16 cellular contexts compared by ENCODE assay signal in genomic region chr12:110379201-110379600, GRCh38. TPM values are rescaled to one million over a fixed set of nuclear protein-coding genes. Genes with fewer than 3 reads are reported as not detected.
A peak's percentile ranks its signal among the peaks of the same experiment; 100 is the strongest.
DNase-seq lines count a peak whose midpoint lies in the region; ATAC-seq and TF ChIP-seq lines count a peak whose summit lies in the region.
"Had no signal": no experiment of that assay in that cellular context is flagged by ENCODE, and none has a peak within 500 bp of the region (broad histone marks: within the 10 kb centered on the region; RNA-seq: fewer than 3 reads in every experiment).

No MANE protein-coding gene starts in this region.

- H3K79me1 ChIP-seq in neuronal stem cell (ENCODE audit: low read depth, low read length) = no peaks in the 10 kb centered on the region

- no peak overlapping the region for H4K8ac ChIP-seq in neuronal stem cell (ENCODE audit: low read depth, low read length)

- H3K9me3 ChIP-seq in lower lobe of right lung = no peaks in the 10 kb centered on the region
- no peaks in the 10 kb centered on the region for H3K9me3 ChIP-seq in tibial artery
- peaks cover 0 to 2% of the 10 kb centered on the region in 2 donors for H3K9me3 ChIP-seq in neuronal stem cell (replicated peaks in 1 of 2; ENCODE audit: control insufficient read depth in 2 of 2, insufficient read depth in 1 of 2, low read depth in 1 of 2, low read length in 2 of 2)
- H3K9me3 ChIP-seq: ovary had no signal

- peak; percentile 52 to 57 for ATAC-seq in lower lobe of right lung
- no peak for ATAC-seq in GM19324 (IDR thresholded peaks at IDR 0.05; ENCODE audit: low FRiP score, unreplicated experiment)
- ATAC-seq: activated CD8-positive, alpha-beta T cell treated with anti-CD3 and anti-CD28 coated beads for 36 hours; K562; stimulated activated naive CD8-positive, alpha-beta T cell treated with anti-CD3 and anti-CD28 coated beads, Interleukin-15, amount 100 ng/mL, for 72 hours had no signal

- H3K36me3 ChIP-seq in lower lobe of right lung (peaks cover 97% of the 10 kb centered on the region), tibial artery (peaks cover 16 to 85% (median 61%) of the 10 kb centered on the region in 3 donors), neuronal stem cell (replicated peaks in 1 of 2; ENCODE audit: control insufficient read depth in 2 of 2, insufficient read depth in 2 of 2, low read length in 2 of 2) (peaks cover 44 to 92% of the 10 kb centered on the region in 2 donors)
- H3K36me3 ChIP-seq: ovary had no signal

- WGBS in neuronal stem cell (ENCODE audit: extremely low coverage in 2 of 2, insufficient read length in 2 of 2, insufficient replicate concordance in 1 of 2), 2 donors = no CpG with 5 or more reads among the region's 3 CpGs

- H2BK15ac ChIP-seq in neuronal stem cell (ENCODE audit: low read length) = no peak overlapping the region

- no peaks in the 10 kb centered on the region for H3K27me3 ChIP-seq in lower lobe of right lung (ENCODE audit: low read depth)
- H3K27me3 ChIP-seq in tibial artery = no peaks in the 10 kb centered on the region
- peaks cover 0 to 2% (median 0%) of the 10 kb centered on the region in 3 experiments for H3K27me3 ChIP-seq in neuronal stem cell (ENCODE audit: control insufficient read depth in 3 of 3, insufficient read depth in 3 of 3, low read depth in 1 of 3, low read length in 3 of 3)
- H3K27me3 ChIP-seq: ovary had no signal

- no peak overlapping the region for H3K14ac ChIP-seq in neuronal stem cell (ENCODE audit: low read length)

- TF ChIP-seq CTCF in lower lobe of right lung (IDR thresholded peaks at IDR 0.05) (no peak), tibial artery (IDR thresholded peaks at IDR 0.05) (no peak)

- H2BK5ac ChIP-seq in neuronal stem cell (ENCODE audit: low read length) = no peak overlapping the region

- DNase-seq in SIG-M5 treated with dmso at 0.1 percent for 504 hours (lab: John Stamatoyannopoulos, UW; ENCODE audit: unreplicated experiment) (peak; percentile 34), SIG-M5 (lab: John Stamatoyannopoulos, UW) (no peak), lower lobe of right lung (no peak), tibial artery (no peak), NCI-H2107 treated with DMSO at 0.1 percent for 48 hours (lab: John Stamatoyannopoulos, UW; ENCODE audit: unreplicated experiment) (no peak), neuronal stem cell (ENCODE audit: low spot score) (no peak)
- DNase-seq: activated CD8-positive, alpha-beta T cell treated with anti-CD3 and anti-CD28 coated beads for 36 hours; effector CD4-positive, alpha-beta T cell; HFFc6; NCI-H1417; ovary; stimulated activated CD4-positive, alpha-beta T cell treated with anti-CD3 and anti-CD28 coated beads, Interleukin-12 subunit alpha, Interleukin-12 subunit beta, amount 100 ng/mL, for 4 hours; stimulated activated naive CD8-positive, alpha-beta T cell treated with anti-CD3 and anti-CD28 coated beads, Interleukin-15, amount 100 ng/mL, for 72 hours had no signal

- no peak overlapping the region for H2BK12ac ChIP-seq in neuronal stem cell (ENCODE audit: low read length)

- no peaks in the 10 kb centered on the region for H3K4me1 ChIP-seq in lower lobe of right lung
- peaks cover 0 to 32% (median 20%) of the 10 kb centered on the region in 4 donors for H3K4me1 ChIP-seq in tibial artery
- no peaks in the 10 kb centered on the region for H3K4me1 ChIP-seq in neuronal stem cell (ENCODE audit: control insufficient read depth in 2 of 2, insufficient read depth in 1 of 2, low read depth in 1 of 2, low read length in 2 of 2)

- no peak overlapping the region for H3K18ac ChIP-seq in neuronal stem cell (ENCODE audit: low read length)

- H3K4ac ChIP-seq in neuronal stem cell (ENCODE audit: low read length) = no peak overlapping the region

- intact Hi-C loops in lower lobe of right lung (cut with DNase I) = no loop called here
- intact Hi-C loops in tibial artery (cut with DNase I; ENCODE audit: low total_unique reads) = no loop called here

- H3K27ac ChIP-seq in cingulate gyrus (ENCODE audit: low read depth, low read length) (peak overlapping the region; percentile 55), lower lobe of right lung (no peak overlapping the region), tibial artery (peak overlapping the region; percentile 77 to 79), neuronal stem cell (replicated peaks; ENCODE audit: low read length) (no peak overlapping the region)
- H3K27ac ChIP-seq: ovary had no signal

- no peak overlapping the region for H3K23ac ChIP-seq in neuronal stem cell (ENCODE audit: low read depth, low read length, poor library complexity)

- H4K91ac ChIP-seq in neuronal stem cell (ENCODE audit: low read depth, low read length, poor library complexity) = no peak overlapping the region

- no peak overlapping the region for H2BK120ac ChIP-seq in neuronal stem cell (ENCODE audit: low read depth, low read length)

- no peak overlapping the region for H3K4me3 ChIP-seq in lower lobe of right lung
- H3K4me3 ChIP-seq in tibial artery = no peak overlapping the region
- H3K4me3 ChIP-seq in neuronal stem cell (ENCODE audit: low read length in 2 of 2) = no peak overlapping the region
- H3K4me3 ChIP-seq: K562, ovary had no signal

- H2AK5ac ChIP-seq in neuronal stem cell (ENCODE audit: low read depth, low read length) = no peak overlapping the region

- H2AFZ ChIP-seq in neuronal stem cell (ENCODE audit: low read length) = no peak overlapping the region

- no peak overlapping the region for H3K4me2 ChIP-seq in neuronal stem cell (ENCODE audit: insufficient read depth, low read length, poor library complexity, severe bottlenecking)

- H3K9ac ChIP-seq in neuronal stem cell (ENCODE audit: low read depth, low read length, poor library complexity) = no peak overlapping the region

RNA-seq across cellular contexts. Expression of gene ANAPC7, which starts 24.3 kb away (rescaled TPM):
- total RNA-seq in lower lobe of right lung = 48.1 TPM
- 38.3 TPM for polyA plus RNA-seq in neuronal stem cell (2013, experiment 1 of 2)
- 38.9 TPM for polyA plus RNA-seq in neuronal stem cell (2013, experiment 2 of 2)

Comparison
In these comparisons a context has a peak if more than half of its experiments do, and no peak if none do; other contexts are left out.
1. H3K27ac ChIP-seq: peak in cingulate gyrus (single experiment) and tibial artery (2 of 2); none in lower lobe of right lung (single experiment) and neuronal stem cell (single experiment).